16 cellular contexts compared by ENCODE assay signal in genomic region chr4:168840386-168840763, GRCh38.
DNase-seq lines count a peak whose midpoint lies in the region; ATAC-seq, FAIRE-seq and TF ChIP-seq lines count a peak whose summit lies in the region.
"Had no signal": no experiment of that assay in that cellular context is flagged by ENCODE, and none has a peak within 500 bp of the region (broad histone marks: within the 10 kb centered on the region; RNA-seq: fewer than 3 reads in every experiment).

No MANE protein-coding gene starts in this region.

- no peak overlapping the region for H3K9ac ChIP-seq in keratinocyte (ENCODE audit: control insufficient read depth, extremely low read depth, insufficient read depth, low read length)
- H3K9ac ChIP-seq in trophoblast cell (ENCODE audit: low read length), result no peak overlapping the region
- H3K9ac ChIP-seq: neural progenitor cell had no signal

- H3K27me3 ChIP-seq in ACC112 (ENCODE audit: insufficient read depth, low read length) (no peaks in the 10 kb centered on the region), keratinocyte (ENCODE audit: control insufficient read depth, extremely low read depth, insufficient read depth, low read length) (no peaks in the 10 kb centered on the region), spleen (replicated peaks in 1 of 7) (peaks cover 0 to 28% (median 0%) of the 10 kb centered on the region in 7 donors), trophoblast cell (ENCODE audit: insufficient read depth, low read length) (no peaks in the 10 kb centered on the region)
- H3K27me3 ChIP-seq: neural progenitor cell, right lobe of liver had no signal

- H2BK120ac ChIP-seq in trophoblast cell (ENCODE audit: insufficient read depth, low read length, poor library complexity), result no peak overlapping the region

- no peak overlapping the region for H2AK5ac ChIP-seq in trophoblast cell (ENCODE audit: low read length)

- ATAC-seq in GM18867 (IDR thresholded peaks at IDR 0.05; ENCODE audit: unreplicated experiment), result no peak

- H2BK12ac ChIP-seq in trophoblast cell (ENCODE audit: low read length), result no peak overlapping the region

- H3K4me2 ChIP-seq in keratinocyte (ENCODE audit: control insufficient read depth, extremely low read depth, insufficient read depth, low read depth, low read length) (no peak overlapping the region), trophoblast cell (ENCODE audit: low read length) (no peak overlapping the region)
- H3K4me2 ChIP-seq: neural progenitor cell had no signal

- H3K9me3 ChIP-seq in keratinocyte (ENCODE audit: control insufficient read depth, low read depth, low read length) (no peaks in the 10 kb centered on the region), spleen (no peaks in the 10 kb centered on the region), trophoblast cell (ENCODE audit: insufficient read depth, low read depth, low read length) (no peaks in the 10 kb centered on the region)
- H3K9me3 ChIP-seq: right lobe of liver had no signal

- H3K4me3 ChIP-seq in ACC112 (ENCODE audit: low read depth, low read length) (no peak overlapping the region), coronary artery (peak overlapping the region; percentile 47), keratinocyte (ENCODE audit: control insufficient read depth in 2 of 3, extremely low read depth in 1 of 3, insufficient read depth in 2 of 3, low read depth in 1 of 3, low read length in 3 of 3) (no peak overlapping the region), spleen (no peak overlapping the region), trophoblast cell (ENCODE audit: low read depth, low read length) (no peak overlapping the region)
- H3K4me3 ChIP-seq: neural progenitor cell, right lobe of liver had no signal

- H3K79me2 ChIP-seq in ACC112 (ENCODE audit: control insufficient read depth, insufficient read depth, low read length, unreplicated experiment) (peaks cover 70% of the 10 kb centered on the region), keratinocyte (ENCODE audit: control insufficient read depth, insufficient read depth, low read length) (peaks cover 96% of the 10 kb centered on the region), trophoblast cell (ENCODE audit: control insufficient read depth, insufficient read depth, low read length, poor library complexity) (peaks cover 17% of the 10 kb centered on the region)

- no peak for TF ChIP-seq POLR2A in spleen (IDR thresholded peaks at IDR 0.05)

- intact Hi-C loops in spleen (cut with DNase I; ENCODE audit: low total_unique reads), result no loop called here

- 63 to 80% (median 75%) methylated on average over 4 of the region's 4 CpGs for WGBS in spleen, 5 donors
- no CpG with 5 or more reads among the region's 4 CpGs for WGBS in trophoblast cell (ENCODE audit: extremely low coverage, insufficient coverage, insufficient read length)

- dilution Hi-C loops in keratinocyte (cut with MboI; ENCODE audit: extremely low pct_ligation_motif_present, low sequenced_read_pairs), result no loop called here

- peaks cover 2% of the 10 kb centered on the region for H3K9me1 ChIP-seq in keratinocyte (ENCODE audit: control insufficient read depth, extremely low read depth, insufficient read depth, low read length)

- no peak overlapping the region for H2BK5ac ChIP-seq in trophoblast cell (ENCODE audit: low read depth, low read length, poor library complexity)

- no peak overlapping the region for H4K12ac ChIP-seq in trophoblast cell (ENCODE audit: low read depth, low read length)

- no peak overlapping the region for H3K14ac ChIP-seq in trophoblast cell (ENCODE audit: low read length)

- no peak overlapping the region for H3K4ac ChIP-seq in trophoblast cell (ENCODE audit: low read depth, low read length)

- H3K36me3 ChIP-seq in ACC112 (ENCODE audit: insufficient read depth, low read length) (peaks cover 7% of the 10 kb centered on the region), keratinocyte (ENCODE audit: control insufficient read depth in 2 of 2, extremely low read depth in 1 of 2, insufficient read depth in 2 of 2, low read length in 2 of 2) (peaks cover 16 to 31% of the 10 kb centered on the region in 2 experiments), spleen (no peaks in the 10 kb centered on the region), trophoblast cell (ENCODE audit: control insufficient read depth in 1 of 2, insufficient read depth in 2 of 2, low read length in 2 of 2) (peaks cover 12 to 29% of the 10 kb centered on the region in 2 experiments)
- H3K36me3 ChIP-seq: right lobe of liver had no signal

- H2AFZ ChIP-seq in ACC112 (ENCODE audit: low read length, unreplicated experiment) (no peak overlapping the region), keratinocyte (ENCODE audit: control insufficient read depth, low read length) (no peak overlapping the region), trophoblast cell (ENCODE audit: insufficient read depth, low read length, poor library complexity) (no peak overlapping the region)
- H2AFZ ChIP-seq: neural progenitor cell had no signal

- H4K20me1 ChIP-seq in keratinocyte (ENCODE audit: control insufficient read depth, extremely low read depth, insufficient read depth, low read length), result peaks cover 8% of the 10 kb centered on the region

- no peak for TF ChIP-seq CTCF in coronary artery (IDR thresholded peaks at IDR 0.05)
- TF ChIP-seq CTCF in keratinocyte (optimal IDR thresholded peaks at IDR 0.05 in 1 of 3, IDR thresholded peaks at IDR 0.05 in 1 of 3, conservative IDR thresholded peaks at IDR 0.05 in 1 of 3; ENCODE audit: extremely low read depth in 1 of 3, insufficient read depth in 2 of 3, low read length in 3 of 3), result no peak
- no peak for TF ChIP-seq CTCF in spleen (IDR thresholded peaks at IDR 0.05 in 8 of 11, conservative IDR thresholded peaks at IDR 0.05 in 3 of 11)
- no peak for TF ChIP-seq CTCF in GM20000 (IDR thresholded peaks at IDR 0.05; ENCODE audit: extremely low read depth, missing control alignments)

- no peaks in the 10 kb centered on the region for H3K79me1 ChIP-seq in trophoblast cell (ENCODE audit: low read length)

- H3K18ac ChIP-seq in trophoblast cell (ENCODE audit: low read length), result no peak overlapping the region

- DNase-seq in coronary artery (ENCODE audit: low spot score) (no peak), keratinocyte (ENCODE audit: low read depth, low spot score) (no peak), spleen (no peak), COLO668 (lab: John Stamatoyannopoulos, UW; ENCODE audit: unreplicated experiment) (no peak), trophoblast cell (no peak), GM20000 (ENCODE audit: low spot score) (no peak)
- DNase-seq: activated CD4-positive, CD25-positive, alpha-beta regulatory T cell; cerebellar nuclear complex; NCI-H2029 treated with DMSO at 0.1 percent for 48 hours; NCI-H524 treated with DMSO at 0.1 percent for 48 hours; right lobe of liver had no signal

- H4K8ac ChIP-seq in trophoblast cell (ENCODE audit: low read depth, low read length), result no peak overlapping the region

- H3K4me1 ChIP-seq in ACC112 (ENCODE audit: control insufficient read depth, insufficient read depth, low read length, unreplicated experiment), result peaks cover 35% of the 10 kb centered on the region
- H3K4me1 ChIP-seq in keratinocyte (ENCODE audit: control insufficient read depth, extremely low read depth, insufficient read depth, low read length), result peaks cover 80% of the 10 kb centered on the region
- peaks cover 0 to 42% (median 11%) of the 10 kb centered on the region in 6 donors for H3K4me1 ChIP-seq in spleen
- peaks cover 8 to 14% of the 10 kb centered on the region in 2 experiments for H3K4me1 ChIP-seq in trophoblast cell (ENCODE audit: control insufficient read depth in 1 of 2, insufficient read depth in 2 of 2, low read length in 2 of 2)

- H3K23ac ChIP-seq in trophoblast cell (ENCODE audit: low read length), result no peak overlapping the region

- H4K91ac ChIP-seq in trophoblast cell (ENCODE audit: low read depth, low read length), result no peak overlapping the region

- peak overlapping the region; percentile 34 for H3K27ac ChIP-seq in ACC112 (ENCODE audit: low read depth, low read length)
- H3K27ac ChIP-seq in coronary artery, result peak overlapping the region; percentile 95 to 98
- H3K27ac ChIP-seq in keratinocyte (ENCODE audit: control insufficient read depth, insufficient read depth, low read length), result no peak overlapping the region
- H3K27ac ChIP-seq in spleen, result peak overlapping the region in 5 of 8 donors; percentile 43 to 87 (median 64)
- no peak overlapping the region for H3K27ac ChIP-seq in trophoblast cell (ENCODE audit: low read depth, low read length)
- H3K27ac ChIP-seq: HL-60, neural progenitor cell, right lobe of liver had no signal

- peak; percentile 79 for FAIRE-seq in keratinocyte (lab: Jason Lieb, UNC)
- FAIRE-seq: A204.1 had no signal

Comparison
In these comparisons a context has a peak if more than half of its experiments do, and no peak if none do; other contexts are left out.
1. H3K27ac ChIP-seq: peak in ACC112 (single experiment), coronary artery (2 of 2) and spleen (5 of 8); none in keratinocyte (single experiment) and trophoblast cell (single experiment).